8 cellular contexts compared by ENCODE assay signal in genomic region chr22:26428515-26429457, GRCh38. TPM values are rescaled to one million over a fixed set of nuclear protein-coding genes. Genes with fewer than 3 reads are reported as not detected.
DNase-seq lines count a peak whose midpoint lies in the region; ATAC-seq, FAIRE-seq and TF ChIP-seq lines count a peak whose summit lies in the region.

A gene with protein sequence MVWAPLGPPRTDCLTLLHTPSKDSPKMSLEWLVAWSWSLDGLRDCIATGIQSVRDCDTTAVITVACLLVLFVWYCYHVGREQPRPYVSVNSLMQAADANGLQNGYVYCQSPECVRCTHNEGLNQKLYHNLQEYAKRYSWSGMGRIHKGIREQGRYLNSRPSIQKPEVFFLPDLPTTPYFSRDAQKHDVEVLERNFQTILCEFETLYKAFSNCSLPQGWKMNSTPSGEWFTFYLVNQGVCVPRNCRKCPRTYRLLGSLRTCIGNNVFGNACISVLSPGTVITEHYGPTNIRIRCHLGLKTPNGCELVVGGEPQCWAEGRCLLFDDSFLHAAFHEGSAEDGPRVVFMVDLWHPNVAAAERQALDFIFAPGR (plus strand): TSS chr22:26429260. CDS start chr22:26433616, 4,356 bp downstream.

- peak within 1 kb of the TSS; percentile 61 to 84 (median 74) for H3K4me3 ChIP-seq in fibroblast of lung (replicated peaks in 1 of 4; ENCODE audit: control extremely low read depth in 1 of 4, insufficient read depth in 1 of 4, low read depth in 3 of 4, low read length in 4 of 4)

- peak within 1 kb of the TSS; percentile 87 to 93 for H3K4me3 Mint-ChIP-seq in activated T-cell treated with anti-CD3 and anti-CD28 coated beads, Interleukin-2, amount 50 U/mL, for 72 hours
- peak within 1 kb of the TSS; percentile 95 for H3K4me3 Mint-ChIP-seq in nephron progenitor cell

- H2AFZ ChIP-seq in fibroblast of lung (ENCODE audit: low read length) = peak within 1 kb of the TSS; percentile 63

- no peaks in the 10 kb centered on the region for H4K20me1 ChIP-seq in fibroblast of lung (ENCODE audit: control insufficient read depth, extremely low read depth, insufficient read depth, low read length)

- peak; percentile 67 for ATAC-seq in GM21381 (IDR thresholded peaks at IDR 0.05; ENCODE audit: unreplicated experiment)
- ATAC-seq in activated T-cell treated with anti-CD3 and anti-CD28 coated beads, Interleukin-2, amount 50 U/mL, for 72 hours (replicated peaks in 1 of 2) = peak; percentile 86 to 88

- peak within 1 kb of the TSS; percentile 92 for H3K27ac Mint-ChIP-seq in activated T-cell treated with anti-CD3 and anti-CD28 coated beads, Interleukin-2, amount 50 U/mL, for 72 hours
- no peak within 1 kb of the TSS for H3K27ac Mint-ChIP-seq in nephron progenitor cell

- no peaks in the 10 kb centered on the region for H3K36me3 ChIP-seq in fibroblast of lung (ENCODE audit: control insufficient read depth, insufficient read depth, low read length)

- peaks cover 6% of the 10 kb centered on the region for H3K27me3 ChIP-seq in fibroblast of lung (ENCODE audit: control insufficient read depth, insufficient read depth, low read length)

- no peaks in the 10 kb centered on the region for H3K9me3 ChIP-seq in fibroblast of lung (ENCODE audit: control insufficient read depth, insufficient read depth, low read depth, low read length)

- peak; percentile 17 for DNase-seq in DMS114 treated with DMSO at 0.1 percent for 48 hours (lab: John Stamatoyannopoulos, UW; ENCODE audit: unreplicated experiment)
- peak; percentile 44 for DNase-seq in HTR-8/SVneo (ENCODE audit: insufficient read length, low spot score)
- peak; percentile 69 for DNase-seq in RPMI7951 (ENCODE audit: low read depth)
- peak; percentile 85 to 87 for DNase-seq in activated T-cell treated with anti-CD3 and anti-CD28 coated beads, Interleukin-2, amount 50 U/mL, for 72 hours
- peak; percentile 61 to 66 for DNase-seq in fibroblast of lung (ENCODE audit: low read depth in 2 of 2)
- peak; percentile 79 for DNase-seq in nephron progenitor cell
- DNase-seq in stimulated activated naive CD4-positive, alpha-beta T cell treated with Interleukin-2 at 50 U/mL for 16 hours (lab: John Stamatoyannopoulos, UW) = peak; percentile 82

- TF ChIP-seq CTCF in fibroblast of lung (conservative IDR thresholded peaks at IDR 0.05 in 1 of 2, IDR thresholded peaks at IDR 0.05 in 1 of 2; ENCODE audit: low read depth in 1 of 2, low read length in 2 of 2) = no peak
- no peak for TF ChIP-seq CTCF in nephron progenitor cell (IDR thresholded peaks at IDR 0.05)

- peak within 1 kb of the TSS; percentile 56 for H3K27ac ChIP-seq in fibroblast of lung (ENCODE audit: insufficient read depth, low read length)

- FAIRE-seq in HTR-8/SVneo (lab: Jason Lieb, UNC) = no peak

- peaks cover 51% of the 10 kb centered on the region for H3K4me1 Mint-ChIP-seq in activated T-cell treated with anti-CD3 and anti-CD28 coated beads, Interleukin-2, amount 50 U/mL, for 72 hours (ENCODE audit: low read depth)
- peaks cover 26% of the 10 kb centered on the region for H3K4me1 Mint-ChIP-seq in nephron progenitor cell

- no peaks in the 10 kb centered on the region for H3K9me3 Mint-ChIP-seq in activated T-cell treated with anti-CD3 and anti-CD28 coated beads, Interleukin-2, amount 50 U/mL, for 72 hours
- peaks cover 8% of the 10 kb centered on the region for H3K9me3 Mint-ChIP-seq in nephron progenitor cell

- peak within 1 kb of the TSS; percentile 88 for H3K4me2 ChIP-seq in fibroblast of lung (ENCODE audit: extremely low read depth, insufficient read depth, low read length)

- H3K27me3 Mint-ChIP-seq in activated T-cell treated with anti-CD3 and anti-CD28 coated beads, Interleukin-2, amount 50 U/mL, for 72 hours (ENCODE audit: low read depth) = peaks cover 17% of the 10 kb centered on the region
- H3K27me3 Mint-ChIP-seq in nephron progenitor cell (ENCODE audit: low read depth, poor library complexity) = peaks cover 61% of the 10 kb centered on the region

- H3K4me1 ChIP-seq in fibroblast of lung (ENCODE audit: control insufficient read depth, extremely low read depth, insufficient read depth, low read length) = no peaks in the 10 kb centered on the region

- peak within 1 kb of the TSS; percentile 56 for H3K9ac ChIP-seq in fibroblast of lung (ENCODE audit: insufficient read depth, low read length)

- H3K36me3 Mint-ChIP-seq in activated T-cell treated with anti-CD3 and anti-CD28 coated beads, Interleukin-2, amount 50 U/mL, for 72 hours (ENCODE audit: insufficient read depth in 2 of 2) = peaks cover 5 to 6% of the 10 kb centered on the region in 2 donors
- no peaks in the 10 kb centered on the region for H3K36me3 Mint-ChIP-seq in nephron progenitor cell (ENCODE audit: low read depth)

- H3K79me2 ChIP-seq in fibroblast of lung (ENCODE audit: control insufficient read depth, insufficient read depth, low read length) = no peaks in the 10 kb centered on the region

RNA-seq across cellular contexts. Expression of the gene that starts here (rescaled TPM):
- 1.4 and 2.2 TPM in 2 replicates for total RNA-seq in RPMI7951 (2014; rRNA removed; shearing (Covaris generic))
- 10 to 100 TPM; 14.6 to 18.1 TPM for total RNA-seq in activated T-cell treated with anti-CD3 and anti-CD28 coated beads, Interleukin-2, amount 50 U/mL, for 72 hours
- total RNA-seq in fibroblast of lung = 1.5 and 1.7 TPM in 2 replicates
- 0.42 and 0.88 TPM in 2 replicates for polyA plus RNA-seq in fibroblast of lung
- polyA plus RNA-seq in fibroblast of lung (2012) = 0.50 and 1.2 TPM in 2 replicates
- polyA minus RNA-seq in fibroblast of lung (ENCODE audit: low replicate concordance) = 0.16 and 1.7 TPM in 2 replicates

Comparison
In these comparisons a context has a peak if more than half of its experiments do, and no peak if none do; other contexts are left out.
1. Peak in every context shown above with its lines: DNase-seq, ATAC-seq, H3K4me3 ChIP-seq and H3K27ac ChIP-seq.
2. DNase-seq: peak in every context shown above with its lines; median percentile 86 in activated T-cell treated with anti-CD3 and anti-CD28 coated beads, Interleukin-2, amount 50 U/mL, for 72 hours; 82 in stimulated activated naive CD4-positive, alpha-beta T cell treated with Interleukin-2 at 50 U/mL for 16 hours; 79 in nephron progenitor cell; 69 in RPMI7951; 64 in fibroblast of lung; 44 in HTR-8/SVneo; 17 in DMS114 treated with DMSO at 0.1 percent for 48 hours.